ENCODE assay signal across 8 cellular contexts in the genomic region with DNA sequence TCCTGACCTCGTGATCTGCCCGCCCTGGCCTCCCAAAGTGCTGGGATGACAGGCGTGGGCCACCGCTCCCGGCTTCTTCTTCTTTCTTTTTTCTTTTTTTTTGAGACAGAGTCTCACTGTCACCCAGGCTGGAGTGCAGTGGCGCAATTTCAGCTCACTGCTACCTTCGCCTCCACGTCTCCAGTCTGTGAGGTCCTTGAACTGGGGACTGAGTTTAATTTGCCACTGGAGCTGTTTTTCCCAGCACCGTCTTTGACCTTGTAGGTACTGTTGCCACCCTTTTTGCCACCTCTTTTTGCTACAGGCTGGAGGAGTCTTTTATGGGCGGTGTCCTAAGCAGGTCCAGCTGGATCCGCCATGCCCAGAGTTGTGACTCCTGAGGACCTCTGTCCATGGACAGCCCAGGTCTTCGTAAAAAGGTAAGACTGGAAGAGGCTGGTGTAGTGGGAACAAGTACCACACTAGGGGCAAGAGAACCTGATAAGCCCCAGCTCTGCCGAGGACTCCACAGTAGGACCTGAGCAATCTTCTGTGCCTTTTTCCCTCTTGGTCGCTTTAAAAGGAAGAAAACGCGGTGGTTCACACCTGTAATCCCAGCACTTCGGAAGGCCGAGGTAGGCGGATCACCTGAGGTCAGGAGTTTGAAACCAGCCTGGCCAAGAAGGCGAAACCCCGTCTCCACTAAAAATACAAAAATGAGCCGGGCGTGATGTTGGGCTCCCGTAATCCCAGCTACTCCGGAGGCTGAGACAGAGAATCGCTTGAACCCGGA. TPM values are rescaled to one million over a fixed set of nuclear protein-coding genes. Genes with fewer than 3 reads are reported as not detected.
DNase-seq lines count a peak whose midpoint lies in the region; ATAC-seq and TF ChIP-seq lines count a peak whose summit lies in the region.

No MANE protein-coding gene starts in this region.

- peak overlapping the region in 3 of 8 donors; percentile 36 to 66 (median 62) for H3K4me3 Mint-ChIP-seq in CD4-positive, alpha-beta memory T cell
- no peak overlapping the region for H3K4me3 Mint-ChIP-seq in activated CD4-positive, alpha-beta memory T cell treated with anti-CD3 and anti-CD28 coated beads for 36 hours

- CTCF ChIA-PET in CD4-positive, alpha-beta memory T cell (lab: Charles Lee; ENCODE audit: partially characterized antibody), result interaction anchor here (0.7 to 5.8 kb wide), 9 partner anchors 12 to 147 kb away, joined by 3 to 44 read pairs (median 6); a partner anchor contains a TSS
- CTCF ChIA-PET in activated CD4-positive, alpha-beta memory T cell treated with anti-CD3 and anti-CD28 coated beads for 36 hours (lab: Charles Lee), result interaction anchor here (0.7 to 14.0 kb wide), 11 partner anchors 12 to 95 kb away, joined by 3 to 150 read pairs (median 7); a partner anchor contains a TSS

- peaks cover 17% of the 10 kb centered on the region for H3F3A ChIP-seq in Loucy (ENCODE audit: low read depth)

- peaks cover 6 to 13% (median 8%) of the 10 kb centered on the region in 4 donors for H3K4me1 Mint-ChIP-seq in CD4-positive, alpha-beta memory T cell
- peaks cover 5% of the 10 kb centered on the region for H3K4me1 Mint-ChIP-seq in activated CD4-positive, alpha-beta memory T cell treated with anti-CD3 and anti-CD28 coated beads for 36 hours (ENCODE audit: low read depth)

- no peaks in the 10 kb centered on the region for H3K27me3 ChIP-seq in CD4-positive, alpha-beta memory T cell (ENCODE audit: insufficient read depth, low read length)
- H3K27me3 ChIP-seq in Loucy (ENCODE audit: insufficient read depth, low read length, poor library complexity, severe bottlenecking) (no peaks in the 10 kb centered on the region), esophagus muscularis mucosa (no peaks in the 10 kb centered on the region), psoas muscle (ENCODE audit: insufficient read depth in 3 of 3, low read length in 2 of 3) (no peaks in the 10 kb centered on the region)

- no peak for TF ChIP-seq POLR2A in esophagus muscularis mucosa (IDR thresholded peaks at IDR 0.05; ENCODE audit: low read depth)

- ATAC-seq in psoas muscle (peak; percentile 5 to 9 (median 6)), HG03520 (IDR thresholded peaks at IDR 0.05; ENCODE audit: unreplicated experiment) (no peak), HG03457 (IDR thresholded peaks at IDR 0.05; ENCODE audit: unreplicated experiment) (no peak), GM21619 (IDR thresholded peaks at IDR 0.05; ENCODE audit: unreplicated experiment) (no peak)

- no peak overlapping the region for H3K9ac ChIP-seq in Loucy (ENCODE audit: low read depth, low read length, poor library complexity, severe bottlenecking)

- no peak for TF ChIP-seq CTCF in Loucy (conservative IDR thresholded peaks at IDR 0.05; ENCODE audit: low read length)
- no peak for TF ChIP-seq CTCF in esophagus muscularis mucosa (IDR thresholded peaks at IDR 0.05)
- no peak for TF ChIP-seq CTCF in psoas muscle (IDR thresholded peaks at IDR 0.05)

- DNase-seq in CD4-positive, alpha-beta memory T cell, result peak; percentile 11 to 48 (median 25)
- peak; percentile 42 for DNase-seq in activated CD4-positive, alpha-beta memory T cell treated with anti-CD3 and anti-CD28 coated beads for 36 hours
- DNase-seq in esophagus muscularis mucosa (ENCODE audit: extremely low spot score) (no peak), psoas muscle (peak in 1 of 2 donors; percentile 51)

- TF ChIP-seq EP300 in esophagus muscularis mucosa (IDR thresholded peaks at IDR 0.05), result no peak

- H3K9me3 Mint-ChIP-seq in CD4-positive, alpha-beta memory T cell, result no peaks in the 10 kb centered on the region
- H3K9me3 Mint-ChIP-seq in activated CD4-positive, alpha-beta memory T cell treated with anti-CD3 and anti-CD28 coated beads for 36 hours, result no peaks in the 10 kb centered on the region

- no peaks in the 10 kb centered on the region for H3K9me3 ChIP-seq in CD4-positive, alpha-beta memory T cell (ENCODE audit: control insufficient read depth in 1 of 2, low read length in 2 of 2)
- H3K9me3 ChIP-seq in Loucy (ENCODE audit: insufficient read depth, low read depth, low read length), result no peaks in the 10 kb centered on the region
- H3K9me3 ChIP-seq in esophagus muscularis mucosa, result no peaks in the 10 kb centered on the region
- H3K9me3 ChIP-seq in psoas muscle, result no peaks in the 10 kb centered on the region

- H3K4me1 ChIP-seq in CD4-positive, alpha-beta memory T cell (ENCODE audit: insufficient read depth, low read length), result peaks cover 18% of the 10 kb centered on the region
- H3K4me1 ChIP-seq in Loucy (ENCODE audit: insufficient read depth, low read length, poor library complexity, severe bottlenecking), result peaks cover 9% of the 10 kb centered on the region
- peaks cover 2 to 18% (median 13%) of the 10 kb centered on the region in 4 donors for H3K4me1 ChIP-seq in esophagus muscularis mucosa
- peaks cover 7% of the 10 kb centered on the region for H3K4me1 ChIP-seq in psoas muscle

- H3K36me3 ChIP-seq in CD4-positive, alpha-beta memory T cell (ENCODE audit: insufficient read depth, low read length), result no peaks in the 10 kb centered on the region
- H3K36me3 ChIP-seq in Loucy (ENCODE audit: insufficient read depth, low read length) (no peaks in the 10 kb centered on the region), esophagus muscularis mucosa (no peaks in the 10 kb centered on the region), psoas muscle (ENCODE audit: insufficient read depth in 1 of 2, low read depth in 1 of 2) (no peaks in the 10 kb centered on the region)

- H3K79me2 ChIP-seq in Loucy (ENCODE audit: insufficient read depth, low read length), result no peaks in the 10 kb centered on the region

- 34% methylated on average over 27 of the region's 27 CpGs for WGBS in esophagus muscularis mucosa
- 19 to 22% (median 20%) methylated on average over 27 of the region's 27 CpGs for WGBS in psoas muscle, 3 donors

- POLR2A ChIA-PET in CD4-positive, alpha-beta memory T cell (lab: Charles Lee; ENCODE audit: partially characterized antibody), result interaction anchor here (0.8 to 6.0 kb wide), 46 partner anchors 8 to 1954 kb away, joined by 3 to 241 read pairs (median 6); a partner anchor contains a TSS
- POLR2A ChIA-PET in activated CD4-positive, alpha-beta memory T cell treated with anti-CD3 and anti-CD28 coated beads for 36 hours (lab: Charles Lee), result interaction anchor here (0.6 to 5.0 kb wide), 49 partner anchors 12 to 1510 kb away, joined by 3 to 261 read pairs (median 5); a partner anchor contains a TSS

- no peaks in the 10 kb centered on the region for H3K27me3 Mint-ChIP-seq in CD4-positive, alpha-beta memory T cell
- H3K27me3 Mint-ChIP-seq in activated CD4-positive, alpha-beta memory T cell treated with anti-CD3 and anti-CD28 coated beads for 36 hours, result no peaks in the 10 kb centered on the region

- H2AFZ ChIP-seq in Loucy (ENCODE audit: low read length), result no peak overlapping the region

- H3K4me3 ChIP-seq in CD4-positive, alpha-beta memory T cell (ENCODE audit: low read length in 2 of 2), result peak overlapping the region; percentile 33 to 55
- H3K4me3 ChIP-seq in Loucy (ENCODE audit: low read length, poor library complexity, severe bottlenecking) (no peak overlapping the region), esophagus muscularis mucosa (peak overlapping the region; percentile 59 to 68 (median 62)), psoas muscle (peak overlapping the region; percentile 67)

- H3K36me3 Mint-ChIP-seq in CD4-positive, alpha-beta memory T cell, result no peaks in the 10 kb centered on the region
- H3K36me3 Mint-ChIP-seq in activated CD4-positive, alpha-beta memory T cell treated with anti-CD3 and anti-CD28 coated beads for 36 hours, result no peaks in the 10 kb centered on the region

- no peaks in the 10 kb centered on the region for H4K20me1 ChIP-seq in Loucy (ENCODE audit: insufficient read depth, low read length, poor library complexity, severe bottlenecking)

- no peaks in the 10 kb centered on the region for H3K9me2 ChIP-seq in Loucy (replicated peaks; ENCODE audit: low read depth, low read length)

- peak overlapping the region; percentile 99 for H3K27ac ChIP-seq in CD4-positive, alpha-beta memory T cell (ENCODE audit: low read depth, low read length)
- peak overlapping the region; percentile 92 to 98 (median 96) for H3K27ac ChIP-seq in esophagus muscularis mucosa (replicated peaks in 1 of 4)
- peak overlapping the region; percentile 97 for H3K27ac ChIP-seq in psoas muscle

- peak overlapping the region; percentile 30 for H3K4me2 ChIP-seq in Loucy (ENCODE audit: low read depth, low read length, poor library complexity, severe bottlenecking)

- H3K27ac Mint-ChIP-seq in CD4-positive, alpha-beta memory T cell, result peak overlapping the region in 2 of 7 donors; percentile 57 to 61
- peak overlapping the region; percentile 60 for H3K27ac Mint-ChIP-seq in activated CD4-positive, alpha-beta memory T cell treated with anti-CD3 and anti-CD28 coated beads for 36 hours

- intact Hi-C loops in CD4-positive, alpha-beta memory T cell (cut with micrococcal nuclease), result loop anchor here (1.0 to 5.0 kb wide), 5 partner anchors 38 to 1497 kb away; a partner anchor contains a TSS
- intact Hi-C loops in activated CD4-positive, alpha-beta memory T cell treated with anti-CD3 and anti-CD28 coated beads for 36 hours (cut with micrococcal nuclease), result loop anchor here (1.0 to 10.0 kb wide), 4 partner anchors 38 to 394 kb away; a partner anchor contains a TSS
- intact Hi-C loops in esophagus muscularis mucosa (cut with DNase I), result loop anchor here (2.0 kb wide), 1 partner anchor 62 kb away; no protein-coding TSS in a partner anchor
- intact Hi-C loops in psoas muscle (cut with DNase I), result no loop called here

RNA-seq across cellular contexts. Expression of a gene that starts 1.0 kb away (rescaled TPM):
- over 10,000 TPM in 1 of 2 experiments, 1,000 to 10,000 TPM in 1; 8,627 to 11,547 TPM for total RNA-seq in CD4-positive, alpha-beta memory T cell
- polyA plus RNA-seq in CD4-positive, alpha-beta memory T cell, result not detected
- 1,000 to 10,000 TPM; 2,395 to 2,750 TPM for total RNA-seq in activated CD4-positive, alpha-beta memory T cell treated with anti-CD3 and anti-CD28 coated beads for 36 hours
- under 1 TPM in 2 of 4 donors, not detected in 2; under 0.01 TPM for total RNA-seq in esophagus muscularis mucosa
- over 10,000 TPM in 3 of 4 donors, 1,000 to 10,000 TPM in 1; 9,511 to 17,387 (median 16,401) TPM for total RNA-seq in psoas muscle
- polyA plus RNA-seq in psoas muscle, result not detected

RNA-seq across cellular contexts. Expression of a gene that starts 2.3 kb away (rescaled TPM):
- 1,000 to 10,000 TPM in 1 of 2 experiments, 100 to 1,000 TPM in 1; 925 to 1,200 TPM for total RNA-seq in CD4-positive, alpha-beta memory T cell
- not detected for polyA plus RNA-seq in CD4-positive, alpha-beta memory T cell
- total RNA-seq in activated CD4-positive, alpha-beta memory T cell treated with anti-CD3 and anti-CD28 coated beads for 36 hours, result 1,000 to 10,000 TPM; 1,180 to 1,201 TPM
- total RNA-seq in esophagus muscularis mucosa (under 1 TPM in 2 of 4 donors, not detected in 2; under 0.01 TPM), psoas muscle (1,000 to 10,000 TPM; 1,144 to 3,144 (median 2,601) TPM)
- polyA plus RNA-seq in psoas muscle, result not detected

RNA-seq across cellular contexts. Expression of a gene that starts 11.4 kb away (rescaled TPM):
- total RNA-seq in CD4-positive, alpha-beta memory T cell, result 1 to 10 TPM; 4.9 to 5.9 TPM
- polyA plus RNA-seq in CD4-positive, alpha-beta memory T cell, result 1 to 10 TPM in 1 of 2 donors, under 1 TPM in 1; 0.46 to 2.2 TPM
- 1 to 10 TPM; 1.8 to 2.0 TPM for total RNA-seq in activated CD4-positive, alpha-beta memory T cell treated with anti-CD3 and anti-CD28 coated beads for 36 hours
- total RNA-seq in esophagus muscularis mucosa (1 to 10 TPM in 3 of 4 donors, under 1 TPM in 1; 0.66 to 2.3 (median 2.1) TPM), psoas muscle (1 to 10 TPM; 2.3 to 7.7 (median 4.8) TPM)
- polyA plus RNA-seq in psoas muscle, result 10 to 100 TPM in 1 of 3 donors, 1 to 10 TPM in 2; 3.4 to 10.7 (median 5.4) TPM

RNA-seq across cellular contexts. Expression of a gene that starts 25.2 kb away (rescaled TPM):
- total RNA-seq in CD4-positive, alpha-beta memory T cell, result 100 to 1,000 TPM; 108 to 126 TPM
- polyA plus RNA-seq in CD4-positive, alpha-beta memory T cell, result 100 to 1,000 TPM in 1 of 2 donors, 10 to 100 TPM in 1; 81.7 to 115 TPM
- total RNA-seq in activated CD4-positive, alpha-beta memory T cell treated with anti-CD3 and anti-CD28 coated beads for 36 hours, result 10 to 100 TPM; 74.0 to 75.0 TPM
- 10 to 100 TPM; 51.9 to 89.4 (median 71.9) TPM for total RNA-seq in esophagus muscularis mucosa
- 100 to 1,000 TPM in 2 of 4 donors, 10 to 100 TPM in 2; 67.6 to 166 (median 106) TPM for total RNA-seq in psoas muscle
- polyA plus RNA-seq in psoas muscle, result 100 to 1,000 TPM in 1 of 3 donors, 10 to 100 TPM in 2; 64.7 to 147 (median 96.2) TPM

RNA-seq across cellular contexts. Expression of a gene that starts 36.9 kb away (rescaled TPM):
- total RNA-seq in CD4-positive, alpha-beta memory T cell, result not detected
- polyA plus RNA-seq in CD4-positive, alpha-beta memory T cell, result under 1 TPM in 1 of 2 donors, not detected in 1; 0.99 TPM
- total RNA-seq in activated CD4-positive, alpha-beta memory T cell treated with anti-CD3 and anti-CD28 coated beads for 36 hours, result not detected
- total RNA-seq in esophagus muscularis mucosa, result not detected
- 1 to 10 TPM in 1 of 4 donors, not detected in 3; 1.0 TPM for total RNA-seq in psoas muscle
- polyA plus RNA-seq in psoas muscle, result under 1 TPM in 2 of 3 donors, not detected in 1; 0.39 to 0.81 TPM

Comparison
In these comparisons a context has a peak if more than half of its experiments do, and no peak if none do; other contexts are left out.
1. ATAC-seq: peak in psoas muscle (4 of 4); none in HG03520 (single experiment), HG03457 (single experiment) and GM21619 (single experiment).
2. RNA of a gene that starts 1.0 kb away (total RNA-seq): 9,511 to 17,387 TPM in psoas muscle, 8,627 to 11,547 TPM in CD4-positive, alpha-beta memory T cell and 2,395 to 2,750 TPM in activated CD4-positive, alpha-beta memory T cell treated with anti-CD3 and anti-CD28 coated beads for 36 hours; under 0.01 TPM in esophagus muscularis mucosa; every median in the first group is over 1,000 times any median in the second.
3. RNA of a gene that starts 2.3 kb away (total RNA-seq): 1,144 to 3,144 TPM in psoas muscle, 1,180 to 1,201 TPM in activated CD4-positive, alpha-beta memory T cell treated with anti-CD3 and anti-CD28 coated beads for 36 hours and 925 to 1,200 TPM in CD4-positive, alpha-beta memory T cell; under 0.01 TPM in esophagus muscularis mucosa; every median in the first group is over 100 times any median in the second.
4. intact Hi-C loops: an anchor here in CD4-positive, alpha-beta memory T cell (1.0 to 5.0 kb wide), activated CD4-positive, alpha-beta memory T cell treated with anti-CD3 and anti-CD28 coated beads for 36 hours (1.0 to 10.0 kb wide) and esophagus muscularis mucosa (2.0 kb wide); none called in psoas muscle.
5. Peak in every context shown above with its lines, with median percentiles within 50 percentile points of each other: H3K27ac ChIP-seq.